21 cellular contexts compared by ENCODE assay signal in the genomic region with DNA sequence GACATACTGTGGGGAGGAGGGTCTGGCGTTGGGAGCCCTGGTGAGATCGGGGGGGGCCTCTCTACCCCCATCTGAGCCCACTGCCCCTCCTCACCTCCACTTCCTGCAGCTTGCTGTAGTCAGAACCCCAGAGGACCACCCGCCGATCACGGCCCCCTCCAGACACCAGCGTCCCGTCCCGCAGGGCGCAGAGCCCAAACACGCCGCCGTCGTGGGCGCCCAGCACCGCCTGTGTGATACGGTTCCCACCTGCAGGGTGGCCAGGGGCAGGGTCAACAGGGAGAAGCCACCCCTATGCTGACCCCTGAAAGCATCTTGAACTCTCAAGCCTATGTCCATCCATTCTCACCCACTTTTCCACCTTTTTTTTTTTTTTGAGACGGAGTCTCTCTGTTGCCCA. TPM values are rescaled to one million over a fixed set of nuclear protein-coding genes. Genes with fewer than 3 reads are reported as not detected.
DNase-seq lines count a peak whose midpoint lies in the region; ATAC-seq lines count a peak whose summit lies in the region.
"Had no signal": no experiment of that assay in that cellular context is flagged by ENCODE, and none has a peak within 500 bp of the region (broad histone marks: within the 10 kb centered on the region; RNA-seq: fewer than 3 reads in every experiment).

No MANE protein-coding gene starts in this region.

- peaks cover 0 to 2% of the 10 kb centered on the region in 2 donors for H3K36me3 ChIP-seq in neuronal stem cell (replicated peaks in 1 of 2; ENCODE audit: control insufficient read depth in 2 of 2, insufficient read depth in 2 of 2, low read length in 2 of 2)
- H3K36me3 ChIP-seq in aorta (ENCODE audit: control insufficient read depth in 1 of 2, insufficient read depth in 2 of 2, low read length in 1 of 2) = peaks cover 3 to 7% of the 10 kb centered on the region in 2 donors

- H3K14ac ChIP-seq in neuronal stem cell (ENCODE audit: low read length) = no peak overlapping the region

- no peak overlapping the region for H3K4me2 ChIP-seq in neuronal stem cell (ENCODE audit: insufficient read depth, low read length, poor library complexity, severe bottlenecking)
- H3K4me2 ChIP-seq: A549, GM23338 had no signal

- H3K4me1 Mint-ChIP-seq in activated naive CD8-positive, alpha-beta T cell treated with anti-CD3 and anti-CD28 coated beads, Interleukin-2, amount 50 U/mL, for 24 hours = peaks cover 19% of the 10 kb centered on the region
- H3K4me1 Mint-ChIP-seq in activated naive CD8-positive, alpha-beta T cell treated with anti-CD3 and anti-CD28 coated beads for 36 hours = no peaks in the 10 kb centered on the region
- peaks cover 13% of the 10 kb centered on the region for H3K4me1 Mint-ChIP-seq in T-helper 17 cell

- H3K4me1 ChIP-seq in neuronal stem cell (ENCODE audit: control insufficient read depth in 2 of 2, insufficient read depth in 1 of 2, low read depth in 1 of 2, low read length in 2 of 2) (peaks cover 0 to 4% of the 10 kb centered on the region in 2 donors), aorta (ENCODE audit: control insufficient read depth in 1 of 2, insufficient read depth in 2 of 2, low read length in 2 of 2) (no peaks in the 10 kb centered on the region)
- H3K4me1 ChIP-seq: Caco-2 had no signal

- H3K27ac ChIP-seq in neuronal stem cell (replicated peaks; ENCODE audit: low read length) (no peak overlapping the region), aorta (ENCODE audit: low read depth in 1 of 2, low read length in 2 of 2) (no peak overlapping the region)
- H3K27ac ChIP-seq: 22Rv1, A549, C4-2B had no signal

- no CpG with 5 or more reads among the region's 17 CpGs for WGBS in neuronal stem cell (ENCODE audit: extremely low coverage in 2 of 2, insufficient read length in 2 of 2, insufficient replicate concordance in 1 of 2), 2 donors
- WGBS in aorta, 2 donors = 91 to 92% methylated on average over 17 of the region's 17 CpGs

- ATAC-seq in activated naive CD8-positive, alpha-beta T cell treated with anti-CD3 and anti-CD28 coated beads, Interleukin-2, amount 50 U/mL, for 24 hours = peak; percentile 25
- no peak for ATAC-seq in T-helper 17 cell
- ATAC-seq in aorta (ENCODE audit: low FRiP score) = peak; percentile 52
- no peak for ATAC-seq in HG03135 (IDR thresholded peaks at IDR 0.05; ENCODE audit: unreplicated experiment)
- ATAC-seq: GM23338, HCT116 had no signal

- H3K9me3 ChIP-seq in T-helper 17 cell (ENCODE audit: control insufficient read depth, low read length, poor library complexity, severe bottlenecking) (no peaks in the 10 kb centered on the region), neuronal stem cell (replicated peaks in 1 of 2; ENCODE audit: control insufficient read depth in 2 of 2, insufficient read depth in 1 of 2, low read depth in 1 of 2, low read length in 2 of 2) (no peaks in the 10 kb centered on the region), aorta (ENCODE audit: control insufficient read depth, low read length) (no peaks in the 10 kb centered on the region)
- H3K9me3 ChIP-seq: A549, Caco-2 had no signal

- peaks cover 45% of the 10 kb centered on the region for H3K36me3 Mint-ChIP-seq in activated naive CD8-positive, alpha-beta T cell treated with anti-CD3 and anti-CD28 coated beads, Interleukin-2, amount 50 U/mL, for 24 hours (ENCODE audit: low read depth)
- peaks cover 30% of the 10 kb centered on the region for H3K36me3 Mint-ChIP-seq in activated naive CD8-positive, alpha-beta T cell treated with anti-CD3 and anti-CD28 coated beads for 36 hours
- H3K36me3 Mint-ChIP-seq in T-helper 17 cell (ENCODE audit: low read depth) = peaks cover 13% of the 10 kb centered on the region

- peak overlapping the region; percentile 50 for H3K9ac ChIP-seq in neuronal stem cell (ENCODE audit: low read depth, low read length, poor library complexity)

- no peak overlapping the region for H4K8ac ChIP-seq in neuronal stem cell (ENCODE audit: low read depth, low read length)

- H2AFZ ChIP-seq in neuronal stem cell (ENCODE audit: low read length) = no peak overlapping the region
- H2AFZ ChIP-seq: GM23338 had no signal

- no peak overlapping the region for H2BK120ac ChIP-seq in neuronal stem cell (ENCODE audit: low read depth, low read length)

- H2AK5ac ChIP-seq in neuronal stem cell (ENCODE audit: low read depth, low read length) = peak overlapping the region; percentile 46

- no peaks in the 10 kb centered on the region for H3K9me3 Mint-ChIP-seq in activated naive CD8-positive, alpha-beta T cell treated with anti-CD3 and anti-CD28 coated beads, Interleukin-2, amount 50 U/mL, for 24 hours
- no peaks in the 10 kb centered on the region for H3K9me3 Mint-ChIP-seq in activated naive CD8-positive, alpha-beta T cell treated with anti-CD3 and anti-CD28 coated beads for 36 hours
- H3K9me3 Mint-ChIP-seq: CD4-positive, alpha-beta T cell; GM23338; HFFc6 had no signal

- no peak overlapping the region for H3K4me3 Mint-ChIP-seq in activated naive CD8-positive, alpha-beta T cell treated with anti-CD3 and anti-CD28 coated beads, Interleukin-2, amount 50 U/mL, for 24 hours
- no peak overlapping the region for H3K4me3 Mint-ChIP-seq in activated naive CD8-positive, alpha-beta T cell treated with anti-CD3 and anti-CD28 coated beads for 36 hours
- no peak overlapping the region for H3K4me3 Mint-ChIP-seq in T-helper 17 cell
- H3K4me3 Mint-ChIP-seq: CD4-positive, alpha-beta T cell; GM23338; HFFc6 had no signal

- no peak overlapping the region for H2BK5ac ChIP-seq in neuronal stem cell (ENCODE audit: low read length)

- no peak overlapping the region for H3K4me3 ChIP-seq in neuronal stem cell (ENCODE audit: low read length in 2 of 2)
- no peak overlapping the region for H3K4me3 ChIP-seq in aorta (ENCODE audit: low read length in 2 of 2)
- H3K4me3 ChIP-seq: A549, GM23338 had no signal

- H3K27me3 Mint-ChIP-seq in activated naive CD8-positive, alpha-beta T cell treated with anti-CD3 and anti-CD28 coated beads, Interleukin-2, amount 50 U/mL, for 24 hours = no peaks in the 10 kb centered on the region
- no peaks in the 10 kb centered on the region for H3K27me3 Mint-ChIP-seq in activated naive CD8-positive, alpha-beta T cell treated with anti-CD3 and anti-CD28 coated beads for 36 hours
- H3K27me3 Mint-ChIP-seq in T-helper 17 cell = no peaks in the 10 kb centered on the region
- H3K27me3 Mint-ChIP-seq: CD4-positive, alpha-beta T cell had no signal

- H3K18ac ChIP-seq in neuronal stem cell (ENCODE audit: low read length) = no peak overlapping the region

- peaks cover 1% of the 10 kb centered on the region for H3K79me1 ChIP-seq in neuronal stem cell (ENCODE audit: low read depth, low read length)

- no peak overlapping the region for H2BK15ac ChIP-seq in neuronal stem cell (ENCODE audit: low read length)

- no peaks in the 10 kb centered on the region for H3K27me3 ChIP-seq in neuronal stem cell (ENCODE audit: control insufficient read depth in 3 of 3, insufficient read depth in 3 of 3, low read depth in 1 of 3, low read length in 3 of 3)
- no peaks in the 10 kb centered on the region for H3K27me3 ChIP-seq in aorta (ENCODE audit: control insufficient read depth in 1 of 2, insufficient read depth in 2 of 2, low read length in 1 of 2)

- intact Hi-C loops in aorta (cut with DNase I) = no loop called here

- H2BK12ac ChIP-seq in neuronal stem cell (ENCODE audit: low read length) = no peak overlapping the region

- peak overlapping the region; percentile 6 for H3K23ac ChIP-seq in neuronal stem cell (ENCODE audit: low read depth, low read length, poor library complexity)

- H3K4ac ChIP-seq in neuronal stem cell (ENCODE audit: low read length) = no peak overlapping the region

- H4K91ac ChIP-seq in neuronal stem cell (ENCODE audit: low read depth, low read length, poor library complexity) = no peak overlapping the region

- no peak for DNase-seq in activated naive CD8-positive, alpha-beta T cell treated with anti-CD3 and anti-CD28 coated beads, Interleukin-2, amount 50 U/mL, for 24 hours
- no peak for DNase-seq in activated naive CD8-positive, alpha-beta T cell treated with anti-CD3 and anti-CD28 coated beads for 36 hours
- DNase-seq in T-helper 17 cell (no peak), neuronal stem cell (ENCODE audit: low spot score) (no peak), aorta (no peak), DMS 273 treated with DMSO at 0.1 percent for 48 hours (lab: John Stamatoyannopoulos, UW) (no peak)
- DNase-seq: AML-193; Caco-2; CD4-positive, alpha-beta T cell; DMS153; DMS79; GDM1; HFFc6 had no signal

- H3K27ac Mint-ChIP-seq in activated naive CD8-positive, alpha-beta T cell treated with anti-CD3 and anti-CD28 coated beads, Interleukin-2, amount 50 U/mL, for 24 hours = no peak overlapping the region
- H3K27ac Mint-ChIP-seq in activated naive CD8-positive, alpha-beta T cell treated with anti-CD3 and anti-CD28 coated beads for 36 hours = no peak overlapping the region
- H3K27ac Mint-ChIP-seq in T-helper 17 cell = peak overlapping the region; percentile 51
- H3K27ac Mint-ChIP-seq: CD4-positive, alpha-beta T cell; GM23338; HFFc6 had no signal

RNA-seq across cellular contexts. Expression of gene EML2, which starts 17.8 kb away (rescaled TPM):
- 10 to 100 TPM; 94.4 to 98.8 TPM for total RNA-seq in activated naive CD8-positive, alpha-beta T cell treated with anti-CD3 and anti-CD28 coated beads for 36 hours
- total RNA-seq in T-helper 17 cell (10 to 100 TPM; 58.1 to 61.2 TPM), aorta (10 to 100 TPM; 42.4 to 52.9 TPM)
- 8.1 TPM for polyA plus RNA-seq in neuronal stem cell (2013, experiment 1 of 2)
- 8.1 TPM for polyA plus RNA-seq in neuronal stem cell (2013, experiment 2 of 2)
- 10 to 100 TPM; 21.7 to 48.1 TPM for polyA plus RNA-seq in aorta

RNA-seq across cellular contexts. Expression of gene GPR4, which starts 19.4 kb away (rescaled TPM):
- total RNA-seq in activated naive CD8-positive, alpha-beta T cell treated with anti-CD3 and anti-CD28 coated beads for 36 hours = not detected
- total RNA-seq in T-helper 17 cell (not detected), aorta (10 to 100 TPM; 10.6 to 10.9 TPM)
- 0.04 TPM for polyA plus RNA-seq in neuronal stem cell (2013, experiment 1 of 2)
- polyA plus RNA-seq in neuronal stem cell (2013, experiment 2 of 2) = 0.06 TPM
- 1 to 10 TPM in 1 of 2 donors, under 1 TPM in 1; 0.63 to 1.2 TPM for polyA plus RNA-seq in aorta
- total RNA-seq: Caco-2; CD4-positive, alpha-beta T cell; Daoy; HT-29 had no signal

RNA-seq across cellular contexts. Expression of gene OPA3, which starts 36.8 kb away (rescaled TPM):
- 10 to 100 TPM; 14.7 to 15.1 TPM for total RNA-seq in activated naive CD8-positive, alpha-beta T cell treated with anti-CD3 and anti-CD28 coated beads for 36 hours
- 1 to 10 TPM; 8.3 to 9.4 TPM for total RNA-seq in T-helper 17 cell
- polyA plus RNA-seq in neuronal stem cell (2013, experiment 1 of 2) = 6.8 TPM
- polyA plus RNA-seq in neuronal stem cell (2013, experiment 2 of 2) = 7.3 TPM
- 1 to 10 TPM; 8.6 to 8.8 TPM for total RNA-seq in aorta
- 1 to 10 TPM; 2.0 to 2.8 TPM for polyA plus RNA-seq in aorta

RNA-seq across cellular contexts. Expression of gene GIPR, which starts 46.6 kb away (rescaled TPM):
- 1 to 10 TPM; 1.4 to 1.7 TPM for total RNA-seq in activated naive CD8-positive, alpha-beta T cell treated with anti-CD3 and anti-CD28 coated beads for 36 hours
- 1 to 10 TPM; 2.3 to 4.6 TPM for total RNA-seq in T-helper 17 cell
- 0.17 TPM for polyA plus RNA-seq in neuronal stem cell (2013, experiment 1 of 2)
- polyA plus RNA-seq in neuronal stem cell (2013, experiment 2 of 2) = 0.03 TPM
- total RNA-seq in aorta = 1 to 10 TPM in 1 of 2 donors, under 1 TPM in 1; 0.45 to 2.4 TPM
- not detected for polyA plus RNA-seq in aorta
- total RNA-seq: Daoy had no signal

Comparison
In these comparisons a context has a peak if more than half of its experiments do, and no peak if none do; other contexts are left out.
1. ATAC-seq: peak in activated naive CD8-positive, alpha-beta T cell treated with anti-CD3 and anti-CD28 coated beads, Interleukin-2, amount 50 U/mL, for 24 hours (single experiment) and aorta (single experiment); none in T-helper 17 cell (single experiment) and HG03135 (single experiment).
2. RNA of gene GPR4, which starts 19.4 kb away (total RNA-seq): 10.6 to 10.9 TPM in aorta; not detected in T-helper 17 cell and not detected in activated naive CD8-positive, alpha-beta T cell treated with anti-CD3 and anti-CD28 coated beads for 36 hours; every median in the first group is over 10 times any median in the second.